ENCODE assay signal across 21 cellular contexts in genomic region chr1:220338759-220339158, GRCh38.
DNase-seq lines count a peak whose midpoint lies in the region; ATAC-seq and TF ChIP-seq lines count a peak whose summit lies in the region.
"Had no signal": no experiment of that assay in that cellular context is flagged by ENCODE, and none has a peak within 500 bp of the region (broad histone marks: within the 10 kb centered on the region; RNA-seq: fewer than 3 reads in every experiment).

No MANE protein-coding gene starts in this region.

- POLR2A ChIA-PET in WTC11 (lab: Charles Lee): no interaction called here

- H3K9me3 Mint-ChIP-seq in WTC11 (no peaks in the 10 kb centered on the region), memory B cell (no peaks in the 10 kb centered on the region)
- H3K9me3 Mint-ChIP-seq: CD8-positive, alpha-beta memory T cell had no signal

- H3K27me3 ChIP-seq in H7 (ENCODE audit: control insufficient read depth, insufficient read depth, low read length): no peaks in the 10 kb centered on the region
- H3K27me3 ChIP-seq: SJSA1 had no signal

- ATAC-seq in WTC11 (peak; percentile 92), memory B cell (ENCODE audit: low read depth) (no peak), GM21825 (IDR thresholded peaks at IDR 0.05; ENCODE audit: unreplicated experiment) (no peak), HG02610 (IDR thresholded peaks at IDR 0.05; ENCODE audit: unreplicated experiment) (no peak)
- ATAC-seq: Right ventricle myocardium inferior had no signal

- peak overlapping the region; percentile 99 for H3K27ac Mint-ChIP-seq in WTC11
- H3K27ac Mint-ChIP-seq in memory B cell: peak overlapping the region; percentile 75
- H3K27ac Mint-ChIP-seq: CD8-positive, alpha-beta memory T cell had no signal

- no peaks in the 10 kb centered on the region for H3K36me3 ChIP-seq in H7 (replicated peaks; ENCODE audit: control insufficient read depth, insufficient read depth, low read length)
- H3K36me3 ChIP-seq: SJSA1 had no signal

- no peak overlapping the region for H3K27ac ChIP-seq in substantia nigra (ENCODE audit: low read depth, low read length, poor library complexity, severe bottlenecking)
- H3K27ac ChIP-seq: C4-2B, HL-60, KMS-11, SJSA1 had no signal

- H3K4me3 Mint-ChIP-seq in WTC11: peak overlapping the region; percentile 35
- no peak overlapping the region for H3K4me3 Mint-ChIP-seq in memory B cell
- H3K4me3 Mint-ChIP-seq: CD8-positive, alpha-beta memory T cell had no signal

- TF ChIP-seq CTCF in WTC11 (IDR thresholded peaks at IDR 0.05): no peak

- DNase-seq in H7 (peak; percentile 43), WTC11 (ENCODE audit: low spot score) (no peak), iPS DF 4.7 (ENCODE audit: extremely low read depth, low spot score) (peak; percentile 91), memory B cell (ENCODE audit: low spot score in 2 of 2) (no peak), substantia nigra (lab: John Stamatoyannopoulos, UW) (no peak)
- no peak for DNase-seq in stimulated activated naive CD4-positive, alpha-beta T cell treated with Interleukin-2 at 50 U/mL for 16 hours (lab: John Stamatoyannopoulos, UW)
- DNase-seq: CD8-positive, alpha-beta memory T cell; GDM1; IMR-90; NCI-H1105; NCI-H146; NCI-H2029; NCI-H526; OCI-M1 had no signal

- H3K27me3 Mint-ChIP-seq in WTC11 (ENCODE audit: low read depth): no peaks in the 10 kb centered on the region
- H3K27me3 Mint-ChIP-seq in memory B cell: no peaks in the 10 kb centered on the region

- CTCF ChIA-PET in WTC11 (lab: Charles Lee): interaction anchor here (0.6 to 1.6 kb wide), 5 partner anchors 15 to 437 kb away, joined by 3 to 6 read pairs (median 4); no protein-coding TSS in a partner anchor

- H3K36me3 Mint-ChIP-seq in WTC11 (no peaks in the 10 kb centered on the region; the same call in 1 of the 2 replicates), memory B cell (no peaks in the 10 kb centered on the region)
- H3K36me3 Mint-ChIP-seq: CD8-positive, alpha-beta memory T cell had no signal

- no peak overlapping the region for H3K4me3 ChIP-seq in H7 (ENCODE audit: insufficient read depth, low read depth, low read length)
- H3K4me3 ChIP-seq: SJSA1 had no signal

- H3K4me1 Mint-ChIP-seq in WTC11 (peaks cover 60% of the 10 kb centered on the region), memory B cell (peaks cover 5% of the 10 kb centered on the region)
- H3K4me1 Mint-ChIP-seq: CD8-positive, alpha-beta memory T cell had no signal

TF ChIP-seq in WTC11, 78 proteins besides CTCF, POLR2A, EP300 and RAD21 (continues in another document):
- TF ChIP-seq ZNF121 (CRISPR knock-in tag; IDR thresholded peaks at IDR 0.05): no peak
- peak; percentile 90 for TF ChIP-seq FOXK1 (CRISPR knock-in tag; IDR thresholded peaks at IDR 0.05)
- TF ChIP-seq, protein P1, sequence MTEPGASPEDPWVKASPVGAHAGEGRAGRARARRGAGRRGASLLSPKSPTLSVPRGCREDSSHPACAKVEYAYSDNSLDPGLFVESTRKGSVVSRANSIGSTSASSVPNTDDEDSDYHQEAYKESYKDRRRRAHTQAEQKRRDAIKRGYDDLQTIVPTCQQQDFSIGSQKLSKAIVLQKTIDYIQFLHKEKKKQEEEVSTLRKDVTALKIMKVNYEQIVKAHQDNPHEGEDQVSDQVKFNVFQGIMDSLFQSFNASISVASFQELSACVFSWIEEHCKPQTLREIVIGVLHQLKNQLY (CRISPR knock-in tag; IDR thresholded peaks at IDR 0.05): no peak
- no peak for TF ChIP-seq RORB (CRISPR knock-in tag; IDR thresholded peaks at IDR 0.05)
- TF ChIP-seq ZSCAN18 (CRISPR knock-in tag; IDR thresholded peaks at IDR 0.05): no peak
- TF ChIP-seq FOXP4 (CRISPR knock-in tag; IDR thresholded peaks at IDR 0.05): peak; percentile 98; the same call in 1 of the 2 replicates
- no peak for TF ChIP-seq HMGA2 (CRISPR knock-in tag; IDR thresholded peaks at IDR 0.05)
- peak; percentile 70; the same call in 1 of the 2 replicates for TF ChIP-seq TEAD1 (CRISPR knock-in tag; IDR thresholded peaks at IDR 0.05)
- TF ChIP-seq CBFB (CRISPR knock-in tag; IDR thresholded peaks at IDR 0.05; ENCODE audit: low read depth): 0 out of 2 replicates have a peak, but pooled peaks have one; percentile 40
- TF ChIP-seq JUN (CRISPR knock-in tag; IDR thresholded peaks at IDR 0.05): no peak
- no peak for TF ChIP-seq ELF4 (CRISPR knock-in tag; IDR thresholded peaks at IDR 0.05; ENCODE audit: low read depth)
- TF ChIP-seq, protein P2, sequence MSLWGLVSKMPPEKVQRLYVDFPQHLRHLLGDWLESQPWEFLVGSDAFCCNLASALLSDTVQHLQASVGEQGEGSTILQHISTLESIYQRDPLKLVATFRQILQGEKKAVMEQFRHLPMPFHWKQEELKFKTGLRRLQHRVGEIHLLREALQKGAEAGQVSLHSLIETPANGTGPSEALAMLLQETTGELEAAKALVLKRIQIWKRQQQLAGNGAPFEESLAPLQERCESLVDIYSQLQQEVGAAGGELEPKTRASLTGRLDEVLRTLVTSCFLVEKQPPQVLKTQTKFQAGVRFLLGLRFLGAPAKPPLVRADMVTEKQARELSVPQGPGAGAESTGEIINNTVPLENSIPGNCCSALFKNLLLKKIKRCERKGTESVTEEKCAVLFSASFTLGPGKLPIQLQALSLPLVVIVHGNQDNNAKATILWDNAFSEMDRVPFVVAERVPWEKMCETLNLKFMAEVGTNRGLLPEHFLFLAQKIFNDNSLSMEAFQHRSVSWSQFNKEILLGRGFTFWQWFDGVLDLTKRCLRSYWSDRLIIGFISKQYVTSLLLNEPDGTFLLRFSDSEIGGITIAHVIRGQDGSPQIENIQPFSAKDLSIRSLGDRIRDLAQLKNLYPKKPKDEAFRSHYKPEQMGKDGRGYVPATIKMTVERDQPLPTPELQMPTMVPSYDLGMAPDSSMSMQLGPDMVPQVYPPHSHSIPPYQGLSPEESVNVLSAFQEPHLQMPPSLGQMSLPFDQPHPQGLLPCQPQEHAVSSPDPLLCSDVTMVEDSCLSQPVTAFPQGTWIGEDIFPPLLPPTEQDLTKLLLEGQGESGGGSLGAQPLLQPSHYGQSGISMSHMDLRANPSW (CRISPR knock-in tag; conservative IDR thresholded peaks at IDR 0.05; ENCODE audit: low read depth): no peak
- TF ChIP-seq NFYB (CRISPR knock-in tag; conservative IDR thresholded peaks at IDR 0.05; ENCODE audit: low read depth): no peak
- no peak for TF ChIP-seq SP1 (CRISPR knock-in tag; conservative IDR thresholded peaks at IDR 0.05)
- no peak for TF ChIP-seq E2F5 (CRISPR knock-in tag; IDR thresholded peaks at IDR 0.05)
- TF ChIP-seq AR (CRISPR knock-in tag; IDR thresholded peaks at IDR 0.05): no peak
- peak; percentile 71; the same call in 1 of the 2 replicates for TF ChIP-seq ETV6 (CRISPR knock-in tag; IDR thresholded peaks at IDR 0.05)

Comparison
In these comparisons a context has a peak if more than half of its experiments do, and no peak if none do; other contexts are left out.
1. DNase-seq: peak in H7 (single experiment) and iPS DF 4.7 (single experiment); none in WTC11 (single experiment), memory B cell (0 of 2), stimulated activated naive CD4-positive, alpha-beta T cell treated with Interleukin-2 at 50 U/mL for 16 hours (single experiment) and substantia nigra (0 of 49).